In genomic region chrX:49701323-49701722, GRCh38 we compare ENCODE assay signal across 9 cellular contexts. TPM values are rescaled to one million over a fixed set of nuclear protein-coding genes. Genes with fewer than 3 reads are reported as not detected.
"Had no signal": no experiment of that assay in that cellular context is flagged by ENCODE, and none has a peak within 500 bp of the region (broad histone marks: within the 10 kb centered on the region; RNA-seq: fewer than 3 reads in every experiment).

No MANE protein-coding gene starts in this region.

- H3K27ac Mint-ChIP-seq: H9, HFFc6 had no signal

- H2AFZ ChIP-seq: GM23248 had no signal

- H3K4me3 Mint-ChIP-seq: H9, HFFc6 had no signal

- H3K27ac ChIP-seq: GM23248, HL-60, KMS-11 had no signal

- FAIRE-seq: H1, H54 had no signal

- H3K4me2 ChIP-seq: KMS-11 had no signal

- H3K4me1 Mint-ChIP-seq: H9 had no signal

- H3K9me3 Mint-ChIP-seq: HFFc6 had no signal

- H3K9ac ChIP-seq: GM23248, KMS-11 had no signal

- DNase-seq: GM23248, H9, HCEC 1CT, HFFc6, KBM-7 had no signal

- H3K4me3 ChIP-seq: GM23248 had no signal

RNA-seq across cellular contexts. Expression of gene PAGE1, which starts 5.5 kb away (rescaled TPM):
- total RNA-seq: GM23248, H1, H9 had no signal
- polyA plus RNA-seq: GM23248, H1 had no signal
